18 cellular contexts compared by ENCODE assay signal in genomic region chr9:86508208-86508903, GRCh38.
A peak's percentile ranks its signal among the peaks of the same experiment; 100 is the strongest.
DNase-seq lines count a peak whose midpoint lies in the region; ATAC-seq and TF ChIP-seq lines count a peak whose summit lies in the region.
"Had no signal": no experiment of that assay in that cellular context is flagged by ENCODE, and none has a peak within 500 bp of the region (broad histone marks: within the 10 kb centered on the region; RNA-seq: fewer than 3 reads in every experiment).

No MANE protein-coding gene starts in this region.

- no peak overlapping the region for H3K27ac ChIP-seq in A673 (ENCODE audit: low read depth, low read length, poor library complexity, severe bottlenecking)
- H3K27ac ChIP-seq in naive thymus-derived CD4-positive, alpha-beta T cell (ENCODE audit: low read depth, low read length), result no peak overlapping the region
- H3K27ac ChIP-seq: right lobe of liver, SJCRH30 had no signal

- peaks cover 13% of the 10 kb centered on the region for H3K27me3 Mint-ChIP-seq in nephron progenitor cell (ENCODE audit: low read depth, poor library complexity)
- H3K27me3 Mint-ChIP-seq in naive thymus-derived CD4-positive, alpha-beta T cell, result peaks cover 7 to 30% (median 28%) of the 10 kb centered on the region in 5 donors

- no peak overlapping the region for H3K4me3 Mint-ChIP-seq in nephron progenitor cell
- H3K4me3 Mint-ChIP-seq in naive thymus-derived CD4-positive, alpha-beta T cell, result no peak overlapping the region
- H3K4me3 Mint-ChIP-seq: endodermal cell had no signal

- intact Hi-C loops in sciatic nerve (cut with DNase I) (no loop called here), A673 (cut with micrococcal nuclease; ENCODE audit: unreplicated experiment) (no loop called here)
- intact Hi-C loops in naive thymus-derived CD4-positive, alpha-beta T cell (cut with micrococcal nuclease), result no loop called here

- no TSS peak for BruUV-seq in A673 (replicated peaks; lab: Mats Ljungman, UMichigan)

- H3K4me3 ChIP-seq in A673 (ENCODE audit: low read depth, low read length, poor library complexity, severe bottlenecking) (no peak overlapping the region), HAP-1 (no peak overlapping the region)
- no peak overlapping the region for H3K4me3 ChIP-seq in naive thymus-derived CD4-positive, alpha-beta T cell (ENCODE audit: low read length)
- H3K4me3 ChIP-seq: ascending aorta, right lobe of liver, SJCRH30 had no signal

- H3K4me1 ChIP-seq in A673 (ENCODE audit: insufficient read depth, low read length, poor library complexity, severe bottlenecking), result no peaks in the 10 kb centered on the region
- no peaks in the 10 kb centered on the region for H3K4me1 ChIP-seq in HAP-1
- H3K4me1 ChIP-seq in naive thymus-derived CD4-positive, alpha-beta T cell (ENCODE audit: control insufficient read depth in 2 of 2, insufficient read depth in 2 of 2, low read length in 2 of 2), result no peaks in the 10 kb centered on the region
- H3K4me1 ChIP-seq: ascending aorta, right lobe of liver had no signal

- H3K9me3 Mint-ChIP-seq in nephron progenitor cell, result no peaks in the 10 kb centered on the region
- no peaks in the 10 kb centered on the region for H3K9me3 Mint-ChIP-seq in naive thymus-derived CD4-positive, alpha-beta T cell
- H3K9me3 Mint-ChIP-seq: endodermal cell had no signal

- no peaks in the 10 kb centered on the region for H3K27me3 ChIP-seq in A673 (replicated peaks; ENCODE audit: insufficient read depth, low read depth, low read length, poor library complexity)
- H3K27me3 ChIP-seq in HAP-1 (ENCODE audit: low read depth), result 0 out of 2 replicates have a peak, but pooled peaks cover 3% of the 10 kb centered on the region
- H3K27me3 ChIP-seq in naive thymus-derived CD4-positive, alpha-beta T cell (ENCODE audit: control insufficient read depth in 2 of 2, insufficient read depth in 2 of 2, low read length in 2 of 2), result no peaks in the 10 kb centered on the region
- H3K27me3 ChIP-seq: ascending aorta, right lobe of liver, SJCRH30 had no signal

- peak overlapping the region; percentile 24 for H3K27ac Mint-ChIP-seq in nephron progenitor cell
- no peak overlapping the region for H3K27ac Mint-ChIP-seq in naive thymus-derived CD4-positive, alpha-beta T cell
- H3K27ac Mint-ChIP-seq: endodermal cell had no signal

- TF ChIP-seq CTCF in nephron progenitor cell (IDR thresholded peaks at IDR 0.05), result no peak
- TF ChIP-seq CTCF in A673 (conservative IDR thresholded peaks at IDR 0.05; ENCODE audit: low read depth, low read length), result no peak

- POLR2A ChIA-PET in A673 (lab: Charles Lee; ENCODE audit: low non-redundant PET), result no interaction called here
- POLR2A ChIA-PET in naive thymus-derived CD4-positive, alpha-beta T cell (lab: Charles Lee), result no interaction called here

- H3K36me3 Mint-ChIP-seq in nephron progenitor cell (ENCODE audit: low read depth), result no peaks in the 10 kb centered on the region
- H3K36me3 Mint-ChIP-seq in naive thymus-derived CD4-positive, alpha-beta T cell, result no peaks in the 10 kb centered on the region

- H3K36me3 ChIP-seq in A673 (ENCODE audit: insufficient read depth, low read length, poor library complexity, severe bottlenecking) (no peaks in the 10 kb centered on the region), HAP-1 (replicated peaks) (no peaks in the 10 kb centered on the region)
- no peaks in the 10 kb centered on the region for H3K36me3 ChIP-seq in naive thymus-derived CD4-positive, alpha-beta T cell (ENCODE audit: control insufficient read depth in 2 of 3, insufficient read depth in 3 of 3, low read length in 3 of 3)
- H3K36me3 ChIP-seq: ascending aorta, right lobe of liver, SJCRH30 had no signal

- CTCF ChIA-PET in A673 (lab: Charles Lee), result no interaction called here
- CTCF ChIA-PET in naive thymus-derived CD4-positive, alpha-beta T cell (lab: Charles Lee), result no interaction called here

- H3K4me1 Mint-ChIP-seq in nephron progenitor cell, result peaks cover 28% of the 10 kb centered on the region
- H3K4me1 Mint-ChIP-seq in naive thymus-derived CD4-positive, alpha-beta T cell, result no peaks in the 10 kb centered on the region

- in situ Hi-C loops in HAP-1 (cut with MboI; ENCODE audit: low sequenced_read_pairs), result no loop called here

- no peaks in the 10 kb centered on the region for H3K9me3 ChIP-seq in A673 (ENCODE audit: low read depth, low read length, poor library complexity, severe bottlenecking)
- H3K9me3 ChIP-seq in HAP-1, result no peaks in the 10 kb centered on the region
- no peaks in the 10 kb centered on the region for H3K9me3 ChIP-seq in naive thymus-derived CD4-positive, alpha-beta T cell (ENCODE audit: control insufficient read depth in 2 of 3, low read length in 3 of 3)
- H3K9me3 ChIP-seq: ascending aorta, right lobe of liver had no signal

- DNase-seq in nephron progenitor cell (no peak), sciatic nerve (ENCODE audit: low spot score) (no peak), A673 (ENCODE audit: low spot score) (no peak), HAP-1 (ENCODE audit: low spot score in 2 of 2) (no peak)
- no peak for DNase-seq in naive thymus-derived CD4-positive, alpha-beta T cell
- DNase-seq: activated CD4-positive, CD25-positive, alpha-beta regulatory T cell treated with anti-CD3 and anti-CD28 coated beads, Interleukin-2, amount 50 U/mL, for 72 hours; endodermal cell; midbrain; NCI-H2029; right lobe of liver; SJCRH30; stimulated activated CD4-positive, alpha-beta T cell treated with anti-CD3 and anti-CD28 coated beads, Interleukin-2, amount 100 ng/mL, for 24 hours had no signal

- ATAC-seq in GM18519 (IDR thresholded peaks at IDR 0.05; ENCODE audit: low FRiP score, unreplicated experiment) (peak; percentile 53), GM21576 (IDR thresholded peaks at IDR 0.05; ENCODE audit: unreplicated experiment) (peak; percentile 78), HG03039 (IDR thresholded peaks at IDR 0.05; ENCODE audit: unreplicated experiment) (peak; percentile 62), sciatic nerve (no peak)
- no peak for ATAC-seq in naive thymus-derived CD4-positive, alpha-beta T cell
- ATAC-seq: HCT116, HepG2, right lobe of liver had no signal

Comparison
In these comparisons a context has a peak if more than half of its experiments do, and no peak if none do; other contexts are left out.
1. ATAC-seq: peak in GM18519 (single experiment), GM21576 (single experiment) and HG03039 (single experiment); none in sciatic nerve (single experiment) and naive thymus-derived CD4-positive, alpha-beta T cell (single experiment).